In genomic region chr22:37283393-37283937, GRCh38 we compare ENCODE assay signal across 8 cellular contexts. TPM values are rescaled to one million over a fixed set of nuclear protein-coding genes. Genes with fewer than 3 reads are reported as not detected.
A peak's percentile ranks its signal among the peaks of the same experiment; 100 is the strongest.
DNase-seq lines count a peak whose midpoint lies in the region; ATAC-seq and TF ChIP-seq lines count a peak whose summit lies in the region.

No MANE protein-coding gene starts in this region.

- no peak for TF ChIP-seq EP300 in upper lobe of left lung (IDR thresholded peaks at IDR 0.05)

- WGBS in iPS DF 6.9 (ENCODE audit: insufficient coverage, insufficient read length), result no CpG with 5 or more reads among the region's 8 CpGs
- 58 to 61% methylated on average over 6 to 8 of the region's 8 CpGs for WGBS in upper lobe of left lung, 2 donors

- H3K9me3 ChIP-seq in iPS DF 6.9 (ENCODE audit: control insufficient read depth, insufficient read depth, low read length) (no peaks in the 10 kb centered on the region), upper lobe of left lung (no peaks in the 10 kb centered on the region)

- no peak for ATAC-seq in Right ventricle myocardium superior (ENCODE audit: poor library complexity)
- no peak for ATAC-seq in upper lobe of left lung (ENCODE audit: low FRiP score in 2 of 2)

- intact Hi-C loops in Right ventricle myocardium superior (cut with DNase I) (no loop called here), cardiac septum (cut with DNase I) (no loop called here)

- H3K27ac ChIP-seq in iPS DF 6.9 (ENCODE audit: low read length), result no peak overlapping the region
- H3K27ac ChIP-seq in upper lobe of left lung, result peak overlapping the region; percentile 81 to 89 (median 88)

- peak in 1 of 6 experiments; percentile 10 for TF ChIP-seq CTCF in upper lobe of left lung (IDR thresholded peaks at IDR 0.05)

- peaks cover 7% of the 10 kb centered on the region for H3K4me1 ChIP-seq in iPS DF 6.9 (ENCODE audit: control insufficient read depth, insufficient read depth, low read length)
- peaks cover 7 to 40% (median 15%) of the 10 kb centered on the region in 4 donors for H3K4me1 ChIP-seq in upper lobe of left lung

- H3K36me3 ChIP-seq in iPS DF 6.9 (ENCODE audit: control insufficient read depth, insufficient read depth, low read length) (no peaks in the 10 kb centered on the region), upper lobe of left lung (peaks cover 0 to 6% (median 0%) of the 10 kb centered on the region in 4 donors)

- TF ChIP-seq POLR2A in upper lobe of left lung (IDR thresholded peaks at IDR 0.05), result no peak

- no peak overlapping the region for H3K4me3 ChIP-seq in iPS DF 6.9 (ENCODE audit: low read length)
- peak overlapping the region in 3 of 4 donors; percentile 39 to 56 (median 49) for H3K4me3 ChIP-seq in upper lobe of left lung

- DNase-seq in Right ventricle myocardium superior (peak; percentile 54), cardiac septum (ENCODE audit: low spot score) (no peak), activated T-helper 1 cell treated with Interleukin-2 at 50 U/mL for 16 hours (ENCODE audit: low read depth) (peak; percentile 48), iPS DF 6.9 (ENCODE audit: low read depth, low spot score) (peak; percentile 33), upper lobe of left lung (no peak), NCI-H524 (lab: John Stamatoyannopoulos, UW) (no peak), inferior parietal cortex (ENCODE audit: extremely low spot score) (no peak), NCI-H1092 treated with DMSO at 0.1 percent for 48 hours (lab: John Stamatoyannopoulos, UW) (no peak)

- H3K27me3 ChIP-seq in iPS DF 6.9 (ENCODE audit: control insufficient read depth, insufficient read depth, low read length) (no peaks in the 10 kb centered on the region), upper lobe of left lung (no peaks in the 10 kb centered on the region)

RNA-seq across cellular contexts. Expression of gene CYTH4, which starts 1.2 kb away (rescaled TPM):
- total RNA-seq in Right ventricle myocardium superior (7.0 TPM), cardiac septum (8.0 TPM), upper lobe of left lung (10 to 100 TPM; 16.7 to 71.2 (median 44.7) TPM)

RNA-seq across cellular contexts. Expression of gene RAC2, which starts 39.4 kb away (rescaled TPM):
- total RNA-seq in Right ventricle myocardium superior (4.1 TPM), cardiac septum (5.1 TPM), upper lobe of left lung (100 to 1,000 TPM in 1 of 6 donors, 10 to 100 TPM in 5; 22.1 to 126 (median 65.2) TPM)

Comparison
In these comparisons a context has a peak if more than half of its experiments do, and no peak if none do; other contexts are left out.
1. DNase-seq: peak in Right ventricle myocardium superior (single experiment), activated T-helper 1 cell treated with Interleukin-2 at 50 U/mL for 16 hours (single experiment) and iPS DF 6.9 (single experiment); none in cardiac septum (single experiment), upper lobe of left lung (0 of 2), NCI-H524 (0 of 2), inferior parietal cortex (single experiment) and NCI-H1092 treated with DMSO at 0.1 percent for 48 hours (single experiment).